Comparison of ENCODE assay signal across 21 cellular contexts in genomic region chr1:13556224-13556764, GRCh38. TPM values are rescaled to one million over a fixed set of nuclear protein-coding genes. Genes with fewer than 3 reads are reported as not detected.
DNase-seq lines count a peak whose midpoint lies in the region; TF ChIP-seq lines count a peak whose summit lies in the region.
"Had no signal": no experiment of that assay in that cellular context is flagged by ENCODE, and none has a peak within 500 bp of the region (broad histone marks: within the 10 kb centered on the region; RNA-seq: fewer than 3 reads in every experiment).

No MANE protein-coding gene starts in this region.

- no peak for TF ChIP-seq POLR2A in breast epithelium (IDR thresholded peaks at IDR 0.05)

- 88 to 92% methylated on average over 2 to 5 of the region's 6 CpGs for WGBS in endodermal cell (ENCODE audit: insufficient coverage in 1 of 2, insufficient read length in 1 of 2), 2 experiments

- H3K36me3 ChIP-seq in breast epithelium, result no peaks in the 10 kb centered on the region
- no peaks in the 10 kb centered on the region for H3K36me3 ChIP-seq in endodermal cell (ENCODE audit: control insufficient read depth, insufficient read depth, low read length)
- no peaks in the 10 kb centered on the region for H3K36me3 ChIP-seq in CD4-positive, alpha-beta memory T cell (ENCODE audit: insufficient read depth, low read length)
- H3K36me3 ChIP-seq: HAP-1 had no signal

- H3K4me3 ChIP-seq in breast epithelium (no peak overlapping the region), endodermal cell (ENCODE audit: low read length) (no peak overlapping the region)
- H3K4me3 ChIP-seq in CD4-positive, alpha-beta memory T cell (ENCODE audit: low read length in 2 of 2), result no peak overlapping the region
- H3K4me3 ChIP-seq: GM12878, HAP-1 had no signal

- H3K4me1 ChIP-seq in breast epithelium, result no peaks in the 10 kb centered on the region
- H3K4me1 ChIP-seq in endodermal cell (ENCODE audit: control insufficient read depth, insufficient read depth, low read length), result no peaks in the 10 kb centered on the region
- H3K4me1 ChIP-seq in CD4-positive, alpha-beta memory T cell (ENCODE audit: insufficient read depth, low read length), result no peaks in the 10 kb centered on the region
- H3K4me1 ChIP-seq: HAP-1 had no signal

- H3K4me3 Mint-ChIP-seq in endodermal cell, result no peak overlapping the region
- no peak overlapping the region for H3K4me3 Mint-ChIP-seq in CD4-positive, alpha-beta memory T cell
- H3K4me3 Mint-ChIP-seq in activated T-helper 2 cell treated with anti-CD3 and anti-CD28 coated beads, Interferon-gamma antibody, Interleukin-2, Interleukin-4, amounts not matched to agents 10 μg/mL and 5 μg/mL and 100 μg/mL, durations not matched to agents 14 hours and 24 hours and 36 hours (ENCODE audit: low read depth), result no peak overlapping the region
- H3K4me3 Mint-ChIP-seq: CD14-positive monocyte; CD8-positive, alpha-beta memory T cell; HFFc6 had no signal

- no peaks in the 10 kb centered on the region for H3K4me1 Mint-ChIP-seq in endodermal cell
- H3K4me1 Mint-ChIP-seq in CD4-positive, alpha-beta memory T cell, result no peaks in the 10 kb centered on the region
- H3K4me1 Mint-ChIP-seq in activated T-helper 2 cell treated with anti-CD3 and anti-CD28 coated beads, Interferon-gamma antibody, Interleukin-2, Interleukin-4, amounts not matched to agents 10 μg/mL and 5 μg/mL and 100 μg/mL, durations not matched to agents 14 hours and 24 hours and 36 hours (ENCODE audit: low read depth), result no peaks in the 10 kb centered on the region
- H3K4me1 Mint-ChIP-seq: CD14-positive monocyte; CD8-positive, alpha-beta memory T cell had no signal

- H3K27me3 Mint-ChIP-seq in endodermal cell (ENCODE audit: insufficient read depth), result peaks cover 16% of the 10 kb centered on the region
- H3K27me3 Mint-ChIP-seq in CD4-positive, alpha-beta memory T cell, result peaks cover 0 to 3% of the 10 kb centered on the region in 2 donors
- no peaks in the 10 kb centered on the region for H3K27me3 Mint-ChIP-seq in activated T-helper 2 cell treated with anti-CD3 and anti-CD28 coated beads, Interferon-gamma antibody, Interleukin-2, Interleukin-4, amounts not matched to agents 10 μg/mL and 5 μg/mL and 100 μg/mL, durations not matched to agents 14 hours and 24 hours and 36 hours (ENCODE audit: low read depth)

- H3K27ac Mint-ChIP-seq in endodermal cell, result no peak overlapping the region
- no peak overlapping the region for H3K27ac Mint-ChIP-seq in CD4-positive, alpha-beta memory T cell
- H3K27ac Mint-ChIP-seq in activated T-helper 2 cell treated with anti-CD3 and anti-CD28 coated beads, Interferon-gamma antibody, Interleukin-2, Interleukin-4, amounts not matched to agents 10 μg/mL and 5 μg/mL and 100 μg/mL, durations not matched to agents 14 hours and 24 hours and 36 hours, result no peak overlapping the region
- H3K27ac Mint-ChIP-seq: CD14-positive monocyte; CD8-positive, alpha-beta memory T cell; HFFc6 had no signal

- H3K27ac ChIP-seq in breast epithelium, result no peak overlapping the region
- H3K27ac ChIP-seq in endodermal cell (ENCODE audit: low read depth, low read length), result no peak overlapping the region
- no peak overlapping the region for H3K27ac ChIP-seq in CD4-positive, alpha-beta memory T cell (ENCODE audit: low read depth, low read length)
- H3K27ac ChIP-seq: 22Rv1, HL-60 had no signal

- CTCF ChIA-PET in CD4-positive, alpha-beta memory T cell (lab: Charles Lee; ENCODE audit: partially characterized antibody), result no interaction called here

- H3K9me3 Mint-ChIP-seq in endodermal cell, result no peaks in the 10 kb centered on the region
- no peaks in the 10 kb centered on the region for H3K9me3 Mint-ChIP-seq in CD4-positive, alpha-beta memory T cell
- no peaks in the 10 kb centered on the region for H3K9me3 Mint-ChIP-seq in activated T-helper 2 cell treated with anti-CD3 and anti-CD28 coated beads, Interferon-gamma antibody, Interleukin-2, Interleukin-4, amounts not matched to agents 10 μg/mL and 5 μg/mL and 100 μg/mL, durations not matched to agents 14 hours and 24 hours and 36 hours
- H3K9me3 Mint-ChIP-seq: CD8-positive, alpha-beta memory T cell had no signal

- intact Hi-C loops in breast epithelium (cut with DNase I; ENCODE audit: low total_unique reads), result no loop called here
- intact Hi-C loops in CD4-positive, alpha-beta memory T cell (cut with micrococcal nuclease), result no loop called here
- intact Hi-C loops in activated T-helper 2 cell treated with anti-CD3 and anti-CD28 coated beads, Interferon-gamma antibody, Interleukin-2, Interleukin-4, amounts not matched to agents 10 μg/mL and 5 μg/mL and 100 μg/mL, durations not matched to agents 14 hours and 24 hours and 36 hours (cut with micrococcal nuclease), result no loop called here

- H3K9me3 ChIP-seq in breast epithelium, result peaks cover 0 to 7% of the 10 kb centered on the region in 2 donors
- no peaks in the 10 kb centered on the region for H3K9me3 ChIP-seq in endodermal cell (ENCODE audit: control insufficient read depth, low read length)
- no peaks in the 10 kb centered on the region for H3K9me3 ChIP-seq in CD4-positive, alpha-beta memory T cell (ENCODE audit: control insufficient read depth in 1 of 2, low read length in 2 of 2)
- H3K9me3 ChIP-seq: HAP-1 had no signal

- TF ChIP-seq CTCF in breast epithelium (IDR thresholded peaks at IDR 0.05) (no peak), endodermal cell (conservative IDR thresholded peaks at IDR 0.05) (no peak)

- DNase-seq in T47D (ENCODE audit: low read depth in 1 of 2, low spot score in 1 of 2) (peak; percentile 42 to 74), breast epithelium (ENCODE audit: low spot score in 2 of 2) (no peak), endodermal cell (peak; percentile 25), islet precursor cell (peak; percentile 67), activated gamma-delta T cell treated with Interleukin-2 at 50 U/mL for 16 hours (no peak), amniotic stem cell (lab: John Stamatoyannopoulos, UW) (no peak)
- DNase-seq in CD4-positive, alpha-beta memory T cell, result no peak
- no peak for DNase-seq in activated T-helper 2 cell treated with anti-CD3 and anti-CD28 coated beads, Interferon-gamma antibody, Interleukin-2, Interleukin-4, amounts not matched to agents 10 μg/mL and 5 μg/mL and 100 μg/mL, durations not matched to agents 14 hours and 24 hours and 36 hours (ENCODE audit: low spot score)
- DNase-seq: CD8-positive, alpha-beta memory T cell; DMS53; GOT3; HFFc6 had no signal

- H3K9ac ChIP-seq in endodermal cell (ENCODE audit: extremely low read depth, low read length, poor library complexity, severe bottlenecking), result no peak overlapping the region

- POLR2A ChIA-PET in CD4-positive, alpha-beta memory T cell (lab: Charles Lee; ENCODE audit: partially characterized antibody), result no interaction called here

- H3K27me3 ChIP-seq in breast epithelium, result no peaks in the 10 kb centered on the region
- H3K27me3 ChIP-seq in endodermal cell (ENCODE audit: control insufficient read depth, insufficient read depth, low read length, poor library complexity, severe bottlenecking), result no peaks in the 10 kb centered on the region
- no peaks in the 10 kb centered on the region for H3K27me3 ChIP-seq in CD4-positive, alpha-beta memory T cell (ENCODE audit: insufficient read depth, low read length)

- in situ Hi-C loops in T47D (cut with HindIII; ENCODE audit: low pct_unique_long_range_greater_than_20kb, low sequenced_read_pairs), result no loop called here

- no peaks in the 10 kb centered on the region for H3K36me3 Mint-ChIP-seq in endodermal cell (ENCODE audit: low read depth)
- no peaks in the 10 kb centered on the region for H3K36me3 Mint-ChIP-seq in CD4-positive, alpha-beta memory T cell
- no peaks in the 10 kb centered on the region for H3K36me3 Mint-ChIP-seq in activated T-helper 2 cell treated with anti-CD3 and anti-CD28 coated beads, Interferon-gamma antibody, Interleukin-2, Interleukin-4, amounts not matched to agents 10 μg/mL and 5 μg/mL and 100 μg/mL, durations not matched to agents 14 hours and 24 hours and 36 hours (ENCODE audit: low read depth)
- H3K36me3 Mint-ChIP-seq: CD14-positive monocyte; CD8-positive, alpha-beta memory T cell had no signal

RNA-seq across cellular contexts. Expression of gene PDPN, which starts 27.3 kb away (rescaled TPM):
- 10 to 100 TPM; 18.1 to 38.8 (median 29.2) TPM for total RNA-seq in breast epithelium
- total RNA-seq in endodermal cell, result 10 to 100 TPM; 29.9 to 43.2 TPM
- polyA plus RNA-seq in endodermal cell (2013, experiment 1 of 2), result 65.3 TPM
- 53.8 TPM for polyA plus RNA-seq in endodermal cell (2013, experiment 2 of 2)
- not detected for total RNA-seq in CD4-positive, alpha-beta memory T cell
- polyA plus RNA-seq in CD4-positive, alpha-beta memory T cell, result not detected
- total RNA-seq in activated T-helper 2 cell treated with anti-CD3 and anti-CD28 coated beads, Interferon-gamma antibody, Interleukin-2, Interleukin-4, amounts not matched to agents 10 μg/mL and 5 μg/mL and 100 μg/mL, durations not matched to agents 14 hours and 24 hours and 36 hours, result not detected in 2 replicates
- total RNA-seq: G401, HFFc6 had no signal
- polyA plus RNA-seq: CD14-positive monocyte; CD8-positive, alpha-beta memory T cell; GM12878 had no signal

RNA-seq across cellular contexts. Expression of gene LRRC38, which starts 42.5 kb away (rescaled TPM):
- under 1 TPM in 1 of 3 donors, not detected in 2; 0.15 TPM for total RNA-seq in breast epithelium
- total RNA-seq in endodermal cell, result under 1 TPM; 0.46 to 0.51 TPM
- polyA plus RNA-seq in endodermal cell (2013, experiment 1 of 2), result not detected
- polyA plus RNA-seq in endodermal cell (2013, experiment 2 of 2), result not detected
- total RNA-seq in CD4-positive, alpha-beta memory T cell, result not detected
- polyA plus RNA-seq in CD4-positive, alpha-beta memory T cell, result not detected
- total RNA-seq in activated T-helper 2 cell treated with anti-CD3 and anti-CD28 coated beads, Interferon-gamma antibody, Interleukin-2, Interleukin-4, amounts not matched to agents 10 μg/mL and 5 μg/mL and 100 μg/mL, durations not matched to agents 14 hours and 24 hours and 36 hours, result not detected in 2 replicates
- total RNA-seq: A673; CD8-positive, alpha-beta memory T cell; Daoy; G401; GM12878; HFFc6 had no signal
- polyA plus RNA-seq: BJ; CD14-positive monocyte; CD8-positive, alpha-beta memory T cell; GM12878 had no signal

Comparison
In these comparisons a context has a peak if more than half of its experiments do, and no peak if none do; other contexts are left out.
1. DNase-seq: peak in T47D (2 of 2), endodermal cell (single experiment) and islet precursor cell (single experiment); none in breast epithelium (0 of 2), activated gamma-delta T cell treated with Interleukin-2 at 50 U/mL for 16 hours (single experiment), CD4-positive, alpha-beta memory T cell (0 of 5), amniotic stem cell (single experiment) and activated T-helper 2 cell treated with anti-CD3 and anti-CD28 coated beads, Interferon-gamma antibody, Interleukin-2, Interleukin-4, amounts not matched to agents 10 μg/mL and 5 μg/mL and 100 μg/mL, durations not matched to agents 14 hours and 24 hours and 36 hours (single experiment).
2. RNA of gene PDPN, which starts 27.3 kb away (total RNA-seq): 29.9 to 43.2 TPM in endodermal cell and 18.1 to 38.8 TPM in breast epithelium; not detected in CD4-positive, alpha-beta memory T cell and not detected in activated T-helper 2 cell treated with anti-CD3 and anti-CD28 coated beads, Interferon-gamma antibody, Interleukin-2, Interleukin-4, amounts not matched to agents 10 μg/mL and 5 μg/mL and 100 μg/mL, durations not matched to agents 14 hours and 24 hours and 36 hours; every median in the first group is over 10 times any median in the second.